ENCODE assay signal across 20 cellular contexts in the genomic region with DNA sequence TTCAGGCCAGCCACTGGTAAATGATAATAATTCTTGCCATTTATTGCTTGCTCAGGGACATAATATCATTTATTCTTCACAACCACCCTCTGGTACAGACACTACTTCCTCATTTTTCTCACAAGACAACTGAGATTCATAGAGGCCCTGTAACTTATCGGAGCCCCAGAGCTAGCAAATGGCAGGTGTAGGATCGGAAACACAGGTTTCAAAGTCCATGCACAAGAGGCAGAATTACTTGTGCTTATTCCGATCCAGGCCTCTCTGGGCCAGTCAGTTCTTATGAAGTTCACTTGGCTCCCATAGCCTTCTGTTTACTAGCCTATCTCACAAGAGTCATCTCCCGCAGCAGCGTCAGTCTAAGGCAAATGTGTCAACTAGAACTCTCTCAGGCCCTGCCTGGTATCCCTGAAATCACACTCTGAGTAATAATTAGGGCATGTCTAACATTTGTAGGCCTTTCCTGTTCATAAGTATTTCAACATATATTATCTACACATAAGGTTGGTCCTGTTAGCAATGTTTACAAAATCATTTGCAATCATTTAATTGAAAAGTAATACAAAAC. TPM values are rescaled to one million over a fixed set of nuclear protein-coding genes. Genes with fewer than 3 reads are reported as not detected.
DNase-seq lines count a peak whose midpoint lies in the region; ATAC-seq and TF ChIP-seq lines count a peak whose summit lies in the region.
"Had no signal": no experiment of that assay in that cellular context is flagged by ENCODE, and none has a peak within 500 bp of the region (broad histone marks: within the 10 kb centered on the region; RNA-seq: fewer than 3 reads in every experiment).

No MANE protein-coding gene starts in this region.

- H3K4me3 Mint-ChIP-seq in HFFc6: peak overlapping the region; percentile 75
- H3K4me3 Mint-ChIP-seq: activated CD4-positive, alpha-beta T cell treated with anti-CD3 and anti-CD28 coated beads, Interleukin-2, amount 10 ng/mL, durations not matched to agents 24 days and 14 days; activated naive CD8-positive, alpha-beta T cell treated with anti-CD3 and anti-CD28 coated beads for 36 hours; neural progenitor cell; T-helper 2 cell treated with Interferon-gamma antibody and Interleukin-4, amounts not matched to agents 5 μg/mL and 100 μg/mL, for 36 hours had no signal

- 72% methylated on average over 5 of the region's 5 CpGs for WGBS in hepatocyte (ENCODE audit: low lambda C conversion rate, missing lambda C conversion rate)

- peaks cover 3% of the 10 kb centered on the region; the same call in 1 of the 2 replicates for H3K36me3 ChIP-seq in ACC112 (ENCODE audit: insufficient read depth, low read length)
- no peaks in the 10 kb centered on the region for H3K36me3 ChIP-seq in hepatocyte (replicated peaks; ENCODE audit: insufficient read depth, low read depth)
- H3K36me3 ChIP-seq: lower lobe of right lung, neural progenitor cell, thyroid gland had no signal

- ATAC-seq in GM21526 (IDR thresholded peaks at IDR 0.05; ENCODE audit: low FRiP score, unreplicated experiment): no peak
- no peak for ATAC-seq in HG03354 (IDR thresholded peaks at IDR 0.05; ENCODE audit: poor library complexity, severe bottlenecking, unreplicated experiment)
- ATAC-seq in GM18870 (IDR thresholded peaks at IDR 0.05; ENCODE audit: unreplicated experiment): no peak
- ATAC-seq: lower lobe of right lung had no signal

- H3K4me2 ChIP-seq in hepatocyte: no peak overlapping the region
- H3K4me2 ChIP-seq: neural progenitor cell had no signal

- no peaks in the 10 kb centered on the region for H4K20me1 ChIP-seq in hepatocyte (ENCODE audit: insufficient read depth, poor library complexity, severe bottlenecking)

- H3K79me2 ChIP-seq in ACC112 (ENCODE audit: control insufficient read depth, insufficient read depth, low read length, unreplicated experiment): peaks cover 7% of the 10 kb centered on the region
- H3K79me2 ChIP-seq in hepatocyte: no peaks in the 10 kb centered on the region

- H3K4me3 ChIP-seq in ACC112 (ENCODE audit: low read depth, low read length): no peak overlapping the region
- H3K4me3 ChIP-seq in astrocyte of the spinal cord (ENCODE audit: low read depth, low read length): no peak overlapping the region
- no peak overlapping the region for H3K4me3 ChIP-seq in hepatocyte
- H3K4me3 ChIP-seq: coronary artery, lower lobe of right lung, neural progenitor cell, thyroid gland had no signal

- H3K27me3 ChIP-seq in ACC112 (ENCODE audit: insufficient read depth, low read length) (no peaks in the 10 kb centered on the region), hepatocyte (no peaks in the 10 kb centered on the region)
- H3K27me3 ChIP-seq: neural progenitor cell, thyroid gland had no signal

- no peaks in the 10 kb centered on the region for H3K9me3 ChIP-seq in hepatocyte (ENCODE audit: low read depth)
- H3K9me3 ChIP-seq: lower lobe of right lung, thyroid gland had no signal

- H3K9me3 Mint-ChIP-seq in HFFc6: no peaks in the 10 kb centered on the region
- H3K9me3 Mint-ChIP-seq: activated CD4-positive, alpha-beta T cell treated with anti-CD3 and anti-CD28 coated beads, Interleukin-2, amount 10 ng/mL, durations not matched to agents 24 days and 14 days; activated naive CD8-positive, alpha-beta T cell treated with anti-CD3 and anti-CD28 coated beads for 36 hours; T-helper 2 cell treated with Interferon-gamma antibody and Interleukin-4, amounts not matched to agents 5 μg/mL and 100 μg/mL, for 36 hours had no signal

- H3K27ac ChIP-seq in ACC112 (ENCODE audit: low read depth, low read length) (peak overlapping the region; percentile 83), hepatocyte (peak overlapping the region; percentile 75)
- H3K27ac ChIP-seq: coronary artery, lower lobe of right lung, neural progenitor cell, thyroid gland had no signal

- H3K4me1 ChIP-seq in ACC112 (ENCODE audit: control insufficient read depth, insufficient read depth, low read length, unreplicated experiment) (peaks cover 72% of the 10 kb centered on the region), hepatocyte (ENCODE audit: insufficient read depth) (peaks cover 5% of the 10 kb centered on the region)
- H3K4me1 ChIP-seq: lower lobe of right lung had no signal

- in situ Hi-C loops in astrocyte of the spinal cord (cut with HindIII; ENCODE audit: low sequenced_read_pairs): no loop called here

- peaks cover 92% of the 10 kb centered on the region for H3K4me1 Mint-ChIP-seq in HFFc6 (ENCODE audit: low read depth)
- H3K4me1 Mint-ChIP-seq: activated CD4-positive, alpha-beta T cell treated with anti-CD3 and anti-CD28 coated beads, Interleukin-2, amount 10 ng/mL, durations not matched to agents 24 days and 14 days; activated naive CD8-positive, alpha-beta T cell treated with anti-CD3 and anti-CD28 coated beads for 36 hours had no signal

- H3K9me2 ChIP-seq in hepatocyte (replicated peaks; ENCODE audit: insufficient read depth): no peaks in the 10 kb centered on the region

- peak overlapping the region; percentile 93 for H3K27ac Mint-ChIP-seq in HFFc6
- H3K27ac Mint-ChIP-seq: activated CD4-positive, alpha-beta T cell treated with anti-CD3 and anti-CD28 coated beads, Interleukin-2, amount 10 ng/mL, durations not matched to agents 24 days and 14 days; activated naive CD8-positive, alpha-beta T cell treated with anti-CD3 and anti-CD28 coated beads for 36 hours; neural progenitor cell; T-helper 2 cell treated with Interferon-gamma antibody and Interleukin-4, amounts not matched to agents 5 μg/mL and 100 μg/mL, for 36 hours had no signal

- TF ChIP-seq CTCF in HFFc6 (IDR thresholded peaks at IDR 0.05): no peak
- no peak for TF ChIP-seq CTCF in astrocyte of the spinal cord (IDR thresholded peaks at IDR 0.05; ENCODE audit: low read depth, low read length)
- TF ChIP-seq CTCF in hepatocyte (IDR thresholded peaks at IDR 0.05; ENCODE audit: poor library complexity): no peak

- peaks cover 2% of the 10 kb centered on the region; the same call in 1 of the 2 replicates for H3K27me3 Mint-ChIP-seq in HFFc6 (ENCODE audit: insufficient read depth)

- H2AFZ ChIP-seq in ACC112 (ENCODE audit: low read length, unreplicated experiment) (no peak overlapping the region), hepatocyte (no peak overlapping the region)
- H2AFZ ChIP-seq: neural progenitor cell had no signal

- peak; percentile 83 for DNase-seq in HFFc6
- DNase-seq in astrocyte of the spinal cord (ENCODE audit: low read depth, low spot score): peak; percentile 56
- peak; percentile 33 for DNase-seq in hepatocyte (ENCODE audit: low spot score)
- no peak for DNase-seq in stimulated activated CD4-positive, alpha-beta T cell treated with anti-CD3 and anti-CD28 coated beads, Interleukin-4, amount 100 ng/mL, for 4 hours
- DNase-seq: activated CD4-positive, alpha-beta T cell treated with anti-CD3 and anti-CD28 coated beads, Interleukin-2, amount 10 ng/mL, durations not matched to agents 24 days and 14 days; activated naive CD8-positive, alpha-beta T cell treated with anti-CD3 and anti-CD28 coated beads for 36 hours; activated T-cell treated with anti-CD3 and anti-CD28 coated beads, Interleukin-2, amount 50 U/mL, for 1 hour; lower lobe of right lung; NCI-H1048; NCI-H82; SHP77 treated with DMSO at 0.1 percent for 48 hours; stimulated activated CD4-positive, alpha-beta T cell treated with anti-CD3 and anti-CD28 coated beads, Interleukin-4, amount 100 ng/mL, for 1 hour; thyroid gland had no signal

- peaks cover 18% of the 10 kb centered on the region for H3K36me3 Mint-ChIP-seq in HFFc6 (ENCODE audit: low read depth)
- H3K36me3 Mint-ChIP-seq: activated naive CD8-positive, alpha-beta T cell treated with anti-CD3 and anti-CD28 coated beads for 36 hours; neural progenitor cell had no signal

RNA-seq across cellular contexts. Expression of a gene that starts 43.3 kb away (rescaled TPM):
- total RNA-seq in HFFc6 (2021; fragmentation: NEBNext Ultra II Directional; extraction: Animal tissue kit (Norgen Biotek cat#: 25700)): 100 to 1,000 TPM in 2 of 6 experiments, 10 to 100 TPM in 4; 86.5 to 105 (median 99.6) TPM
- total RNA-seq in hepatocyte: 56.3 and 77.5 TPM in 2 replicates
- polyA plus RNA-seq in hepatocyte: 101 and 121 TPM in 2 replicates

Comparison
In these comparisons a context has a peak if more than half of its experiments do, and no peak if none do; other contexts are left out.
1. DNase-seq: peak in HFFc6 (single experiment), astrocyte of the spinal cord (single experiment) and hepatocyte (single experiment); none in stimulated activated CD4-positive, alpha-beta T cell treated with anti-CD3 and anti-CD28 coated beads, Interleukin-4, amount 100 ng/mL, for 4 hours (0 of 2).